In the genomic region with DNA sequence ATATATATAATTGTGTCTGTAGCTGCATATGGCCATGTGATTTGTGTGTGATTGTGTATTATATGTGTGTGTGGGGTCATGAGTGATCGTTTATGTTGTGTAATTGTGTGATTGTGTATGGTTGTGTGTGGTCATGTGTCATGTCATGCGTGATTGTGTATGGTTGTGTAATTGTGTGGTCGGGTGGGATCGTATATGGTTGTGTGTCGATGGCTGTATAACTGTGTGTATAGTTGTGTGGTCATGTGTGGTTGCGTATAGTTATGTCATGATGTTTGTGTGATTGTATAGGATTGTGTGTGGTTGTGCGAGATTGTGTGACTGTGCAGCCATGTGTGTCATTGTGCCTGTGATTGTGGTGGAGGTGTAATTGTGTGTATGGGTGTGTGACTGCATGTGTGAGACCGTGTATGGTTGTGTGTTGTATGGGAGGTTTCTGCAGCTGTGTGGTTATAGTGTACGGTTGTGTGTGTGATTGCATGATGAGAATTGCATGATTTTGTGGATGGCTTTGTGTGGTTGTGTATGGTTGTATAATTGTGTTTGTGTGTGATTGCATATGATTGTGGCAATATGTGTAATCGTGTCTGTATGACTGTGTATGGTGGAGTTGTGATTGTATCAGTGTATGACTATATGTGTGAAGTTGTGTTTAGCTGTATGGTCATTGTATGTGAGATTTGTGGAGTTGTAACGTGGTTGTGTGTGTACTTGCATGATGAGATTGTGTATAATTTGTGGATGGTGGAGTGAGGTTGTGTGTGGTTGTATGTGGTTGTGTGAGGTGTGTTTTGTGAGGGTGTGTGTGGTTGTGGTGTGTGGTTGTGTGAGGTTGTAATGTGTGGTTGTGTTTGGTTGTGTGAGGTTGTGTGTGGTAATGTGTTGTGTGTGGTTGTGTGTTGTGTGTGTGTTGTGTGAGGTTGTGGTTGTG, we compare ENCODE assay signal across 2 cellular contexts.
A peak's percentile ranks its signal among the peaks of the same experiment; 100 is the strongest.
TF ChIP-seq lines count a peak whose summit lies in the region.

No MANE protein-coding gene starts in this region.

TF ChIP-seq in HepG2, 621 proteins besides CTCF, POLR2A, EP300 and RAD21 (continues in another document):
- TF ChIP-seq, protein P1, sequence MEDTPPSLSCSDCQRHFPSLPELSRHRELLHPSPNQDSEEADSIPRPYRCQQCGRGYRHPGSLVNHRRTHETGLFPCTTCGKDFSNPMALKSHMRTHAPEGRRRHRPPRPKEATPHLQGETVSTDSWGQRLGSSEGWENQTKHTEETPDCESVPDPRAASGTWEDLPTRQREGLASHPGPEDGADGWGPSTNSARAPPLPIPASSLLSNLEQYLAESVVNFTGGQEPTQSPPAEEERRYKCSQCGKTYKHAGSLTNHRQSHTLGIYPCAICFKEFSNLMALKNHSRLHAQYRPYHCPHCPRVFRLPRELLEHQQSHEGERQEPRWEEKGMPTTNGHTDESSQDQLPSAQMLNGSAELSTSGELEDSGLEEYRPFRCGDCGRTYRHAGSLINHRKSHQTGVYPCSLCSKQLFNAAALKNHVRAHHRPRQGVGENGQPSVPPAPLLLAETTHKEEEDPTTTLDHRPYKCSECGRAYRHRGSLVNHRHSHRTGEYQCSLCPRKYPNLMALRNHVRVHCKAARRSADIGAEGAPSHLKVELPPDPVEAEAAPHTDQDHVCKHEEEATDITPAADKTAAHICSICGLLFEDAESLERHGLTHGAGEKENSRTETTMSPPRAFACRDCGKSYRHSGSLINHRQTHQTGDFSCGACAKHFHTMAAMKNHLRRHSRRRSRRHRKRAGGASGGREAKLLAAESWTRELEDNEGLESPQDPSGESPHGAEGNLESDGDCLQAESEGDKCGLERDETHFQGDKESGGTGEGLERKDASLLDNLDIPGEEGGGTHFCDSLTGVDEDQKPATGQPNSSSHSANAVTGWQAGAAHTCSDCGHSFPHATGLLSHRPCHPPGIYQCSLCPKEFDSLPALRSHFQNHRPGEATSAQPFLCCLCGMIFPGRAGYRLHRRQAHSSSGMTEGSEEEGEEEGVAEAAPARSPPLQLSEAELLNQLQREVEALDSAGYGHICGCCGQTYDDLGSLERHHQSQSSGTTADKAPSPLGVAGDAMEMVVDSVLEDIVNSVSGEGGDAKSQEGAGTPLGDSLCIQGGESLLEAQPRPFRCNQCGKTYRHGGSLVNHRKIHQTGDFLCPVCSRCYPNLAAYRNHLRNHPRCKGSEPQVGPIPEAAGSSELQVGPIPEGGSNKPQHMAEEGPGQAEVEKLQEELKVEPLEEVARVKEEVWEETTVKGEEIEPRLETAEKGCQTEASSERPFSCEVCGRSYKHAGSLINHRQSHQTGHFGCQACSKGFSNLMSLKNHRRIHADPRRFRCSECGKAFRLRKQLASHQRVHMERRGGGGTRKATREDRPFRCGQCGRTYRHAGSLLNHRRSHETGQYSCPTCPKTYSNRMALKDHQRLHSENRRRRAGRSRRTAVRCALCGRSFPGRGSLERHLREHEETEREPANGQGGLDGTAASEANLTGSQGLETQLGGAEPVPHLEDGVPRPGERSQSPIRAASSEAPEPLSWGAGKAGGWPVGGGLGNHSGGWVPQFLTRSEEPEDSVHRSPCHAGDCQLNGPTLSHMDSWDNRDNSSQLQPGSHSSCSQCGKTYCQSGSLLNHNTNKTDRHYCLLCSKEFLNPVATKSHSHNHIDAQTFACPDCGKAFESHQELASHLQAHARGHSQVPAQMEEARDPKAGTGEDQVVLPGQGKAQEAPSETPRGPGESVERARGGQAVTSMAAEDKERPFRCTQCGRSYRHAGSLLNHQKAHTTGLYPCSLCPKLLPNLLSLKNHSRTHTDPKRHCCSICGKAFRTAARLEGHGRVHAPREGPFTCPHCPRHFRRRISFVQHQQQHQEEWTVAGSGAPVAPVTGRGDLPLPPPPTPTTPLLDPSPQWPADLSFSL (CRISPR knock-in tag; IDR thresholded peaks at IDR 0.05) = peak; percentile 88
- TF ChIP-seq FOXP1 (IDR thresholded peaks at IDR 0.05) (peak; percentile 34; the same call in 1 of the 2 replicates), FOXP1 (CRISPR knock-in tag; IDR thresholded peaks at IDR 0.05) (no peak), ZNF205 (CRISPR knock-in tag; IDR thresholded peaks at IDR 0.05) (no peak), ZBTB4 (CRISPR knock-in tag; IDR thresholded peaks at IDR 0.05; ENCODE audit: borderline replicate concordance) (no peak), ZNF558 (CRISPR knock-in tag; IDR thresholded peaks at IDR 0.05; ENCODE audit: borderline replicate concordance) (no peak), NPAS2 (CRISPR knock-in tag; IDR thresholded peaks at IDR 0.05; ENCODE audit: borderline replicate concordance) (no peak), TAF15 (IDR thresholded peaks at IDR 0.05; ENCODE audit: low read depth, low read length, poor library complexity, severe bottlenecking) (no peak), HNF1B (CRISPR knock-in tag; IDR thresholded peaks at IDR 0.05) (no peak), ZNF660 (CRISPR knock-in tag; IDR thresholded peaks at IDR 0.05; ENCODE audit: borderline replicate concordance, low read depth) (no peak), ZNF326 (CRISPR knock-in tag; IDR thresholded peaks at IDR 0.05; ENCODE audit: borderline replicate concordance) (no peak), MBD4 (IDR thresholded peaks at IDR 0.05; ENCODE audit: borderline replicate concordance, low read length) (no peak), DNMT1 (CRISPR knock-in tag; IDR thresholded peaks at IDR 0.05) (no peak), ZBTB42 (CRISPR knock-in tag; IDR thresholded peaks at IDR 0.05) (no peak)

TF ChIP-seq in H1, 55 proteins besides CTCF, POLR2A, EP300 and RAD21:
- TF ChIP-seq HDAC6 (IDR thresholded peaks at IDR 0.05; ENCODE audit: low read depth, low read length) (peak; percentile 1), ATF3 (IDR thresholded peaks at IDR 0.05; ENCODE audit: insufficient read depth, low read depth, low read length) (no peak)
TF ChIP-seq in H1: peak in this region for 1.
